In genomic region chr18:79166702-79167101, GRCh38 we compare ENCODE assay signal across 35 cellular contexts.
"Had no signal": no experiment of that assay in that cellular context is flagged by ENCODE, and none has a peak within 500 bp of the region (broad histone marks: within the 10 kb centered on the region; RNA-seq: fewer than 3 reads in every experiment).

No MANE protein-coding gene starts in this region.

- H3K27ac Mint-ChIP-seq: activated B cell treated with CpG ODN at 0.5 μM for 24 hours; activated CD4-positive, alpha-beta memory T cell treated with anti-CD3 and anti-CD28 coated beads for 36 hours; activated CD4-positive, alpha-beta T cell treated with anti-CD3 and anti-CD28 coated beads, Interleukin-2, amount 10 ng/mL, durations not matched to agents 24 days and 14 days; activated CD8-positive, alpha-beta T cell treated with anti-CD3 and anti-CD28 coated beads for 36 hours; activated naive CD4-positive, alpha-beta T cell treated with anti-CD3 and anti-CD28 coated beads, Interleukin-2, amount 10 ng/mL, durations not matched to agents 7 days and 5 days; activated naive CD4-positive, alpha-beta T cell treated with anti-CD3 and anti-CD28 coated beads, Interleukin-2, amount 50 U/mL, for 24 hours; activated naive CD8-positive, alpha-beta T cell; activated naive CD8-positive, alpha-beta T cell treated with anti-CD3 and anti-CD28 coated beads, Interleukin-2, amount 10 ng/mL, durations not matched to agents 7 days and 5 days; activated naive CD8-positive, alpha-beta T cell treated with anti-CD3 and anti-CD28 coated beads, Interleukin-2, amount 50 U/mL, for 24 hours; activated T-cell treated with anti-CD3 and anti-CD28 coated beads, Interleukin-2, amount 50 U/mL, for 72 hours; activated T-helper 1 cell treated with anti-CD3 and anti-CD28 coated beads, Interleukin-12 subunit alpha, Interleukin-12 subunit beta, Interleukin-2, Interleukin-4 antibody, amounts not matched to agents 30 ng/mL and 10 ng/mL and 1 ng/mL, durations not matched to agents 14 hours and 24 hours and 36 hours; activated T-helper 17 cell treated with anti-CD3 and anti-CD28 coated beads, Interleukin-2, amount 50 U/mL, for 72 hours; T-helper 1 cell treated with Interleukin-12 subunit alpha and Interleukin-12 subunit beta and Interleukin-4 antibody, amounts not matched to agents 30 μg/mL and 1 μg/mL, for 36 hours; T-helper 2 cell treated with Interferon-gamma antibody and Interleukin-4, amounts not matched to agents 5 μg/mL and 100 μg/mL, for 36 hours had no signal

- H3K4me1 Mint-ChIP-seq: activated B cell treated with CpG ODN at 0.5 μM for 24 hours; activated CD4-positive, alpha-beta T cell treated with anti-CD3 and anti-CD28 coated beads, Interleukin-2, amount 10 ng/mL, durations not matched to agents 24 days and 14 days; activated naive CD4-positive, alpha-beta T cell treated with anti-CD3 and anti-CD28 coated beads, Interleukin-2, amount 10 ng/mL, durations not matched to agents 7 days and 5 days; activated naive CD8-positive, alpha-beta T cell treated with anti-CD3 and anti-CD28 coated beads, Interleukin-2, amount 10 ng/mL, durations not matched to agents 7 days and 5 days; activated naive CD8-positive, alpha-beta T cell treated with anti-CD3 and anti-CD28 coated beads, Interleukin-2, amount 50 U/mL, for 24 hours; activated T-helper 17 cell treated with anti-CD3 and anti-CD28 coated beads, Interleukin-2, amount 50 U/mL, for 72 hours had no signal

- FAIRE-seq: astrocyte, TTC549 had no signal

- H3K27me3 Mint-ChIP-seq: activated B cell treated with CpG ODN at 0.5 μM for 24 hours; activated CD4-positive, alpha-beta memory T cell treated with anti-CD3 and anti-CD28 coated beads for 36 hours; activated CD4-positive, alpha-beta T cell treated with anti-CD3 and anti-CD28 coated beads, Interleukin-2, amount 10 ng/mL, durations not matched to agents 24 days and 14 days; activated CD8-positive, alpha-beta T cell treated with anti-CD3 and anti-CD28 coated beads for 36 hours; activated naive CD4-positive, alpha-beta T cell treated with anti-CD3 and anti-CD28 coated beads, Interleukin-2, amount 10 ng/mL, durations not matched to agents 7 days and 5 days; activated naive CD4-positive, alpha-beta T cell treated with anti-CD3 and anti-CD28 coated beads, Interleukin-2, amount 50 U/mL, for 24 hours; activated naive CD8-positive, alpha-beta T cell; activated naive CD8-positive, alpha-beta T cell treated with anti-CD3 and anti-CD28 coated beads, Interleukin-2, amount 10 ng/mL, durations not matched to agents 7 days and 5 days; activated naive CD8-positive, alpha-beta T cell treated with anti-CD3 and anti-CD28 coated beads, Interleukin-2, amount 50 U/mL, for 24 hours; activated T-helper 17 cell treated with anti-CD3 and anti-CD28 coated beads, Interleukin-2, amount 50 U/mL, for 72 hours had no signal

- H3K4me3 Mint-ChIP-seq: activated B cell treated with CpG ODN at 0.5 μM for 24 hours; activated CD4-positive, alpha-beta memory T cell treated with anti-CD3 and anti-CD28 coated beads for 36 hours; activated CD4-positive, alpha-beta T cell treated with anti-CD3 and anti-CD28 coated beads, Interleukin-2, amount 10 ng/mL, durations not matched to agents 24 days and 14 days; activated CD8-positive, alpha-beta T cell treated with anti-CD3 and anti-CD28 coated beads for 36 hours; activated naive CD4-positive, alpha-beta T cell treated with anti-CD3 and anti-CD28 coated beads, Interleukin-2, amount 10 ng/mL, durations not matched to agents 7 days and 5 days; activated naive CD4-positive, alpha-beta T cell treated with anti-CD3 and anti-CD28 coated beads, Interleukin-2, amount 50 U/mL, for 24 hours; activated naive CD8-positive, alpha-beta T cell; activated naive CD8-positive, alpha-beta T cell treated with anti-CD3 and anti-CD28 coated beads, Interleukin-2, amount 10 ng/mL, durations not matched to agents 7 days and 5 days; activated naive CD8-positive, alpha-beta T cell treated with anti-CD3 and anti-CD28 coated beads, Interleukin-2, amount 50 U/mL, for 24 hours; activated T-cell treated with anti-CD3 and anti-CD28 coated beads, Interleukin-2, amount 50 U/mL, for 4 hours; activated T-cell treated with anti-CD3 and anti-CD28 coated beads, Interleukin-2, amount 50 U/mL, for 72 hours; activated T-helper 1 cell treated with anti-CD3 and anti-CD28 coated beads, Interleukin-12 subunit alpha, Interleukin-12 subunit beta, Interleukin-2, Interleukin-4 antibody, amounts not matched to agents 30 ng/mL and 10 ng/mL and 1 ng/mL, durations not matched to agents 14 hours and 24 hours and 36 hours; activated T-helper 17 cell treated with anti-CD3 and anti-CD28 coated beads, Interleukin-2, amount 50 U/mL, for 72 hours; T-helper 1 cell treated with Interleukin-12 subunit alpha and Interleukin-12 subunit beta and Interleukin-4 antibody, amounts not matched to agents 30 μg/mL and 1 μg/mL, for 36 hours; T-helper 2 cell treated with Interferon-gamma antibody and Interleukin-4, amounts not matched to agents 5 μg/mL and 100 μg/mL, for 36 hours had no signal

- H3K9me3 Mint-ChIP-seq: activated B cell treated with CpG ODN at 0.5 μM for 24 hours; activated CD4-positive, alpha-beta memory T cell treated with anti-CD3 and anti-CD28 coated beads for 36 hours; activated CD4-positive, alpha-beta T cell treated with anti-CD3 and anti-CD28 coated beads, Interleukin-2, amount 10 ng/mL, durations not matched to agents 24 days and 14 days; activated CD8-positive, alpha-beta T cell treated with anti-CD3 and anti-CD28 coated beads for 36 hours; activated naive CD4-positive, alpha-beta T cell treated with anti-CD3 and anti-CD28 coated beads, Interleukin-2, amount 10 ng/mL, durations not matched to agents 7 days and 5 days; activated naive CD4-positive, alpha-beta T cell treated with anti-CD3 and anti-CD28 coated beads, Interleukin-2, amount 50 U/mL, for 24 hours; activated naive CD8-positive, alpha-beta T cell treated with anti-CD3 and anti-CD28 coated beads, Interleukin-2, amount 10 ng/mL, durations not matched to agents 7 days and 5 days; activated naive CD8-positive, alpha-beta T cell treated with anti-CD3 and anti-CD28 coated beads, Interleukin-2, amount 50 U/mL, for 24 hours; activated T-cell treated with anti-CD3 and anti-CD28 coated beads, Interleukin-2, amount 50 U/mL, for 4 hours; activated T-cell treated with anti-CD3 and anti-CD28 coated beads, Interleukin-2, amount 50 U/mL, for 72 hours; activated T-helper 1 cell treated with anti-CD3 and anti-CD28 coated beads, Interleukin-12 subunit alpha, Interleukin-12 subunit beta, Interleukin-2, Interleukin-4 antibody, amounts not matched to agents 30 ng/mL and 10 ng/mL and 1 ng/mL, durations not matched to agents 14 hours and 24 hours and 36 hours; activated T-helper 17 cell treated with anti-CD3 and anti-CD28 coated beads, Interleukin-2, amount 50 U/mL, for 72 hours; T-helper 1 cell treated with Interleukin-12 subunit alpha and Interleukin-12 subunit beta and Interleukin-4 antibody, amounts not matched to agents 30 μg/mL and 1 μg/mL, for 36 hours; T-helper 2 cell treated with Interferon-gamma antibody and Interleukin-4, amounts not matched to agents 5 μg/mL and 100 μg/mL, for 36 hours had no signal

- ATAC-seq: activated CD8-positive, alpha-beta T cell treated with anti-CD3 and anti-CD28 coated beads for 36 hours; activated naive CD8-positive, alpha-beta T cell treated with anti-CD3 and anti-CD28 coated beads, Interleukin-2, amount 50 U/mL, for 24 hours; activated T-cell treated with anti-CD3 and anti-CD28 coated beads, Interleukin-2, amount 50 U/mL, for 4 hours; activated T-cell treated with anti-CD3 and anti-CD28 coated beads, Interleukin-2, amount 50 U/mL, for 72 hours; activated T-helper 17 cell treated with anti-CD3 and anti-CD28 coated beads, Interleukin-2, amount 50 U/mL, for 72 hours; body of pancreas had no signal

- DNase-seq: activated B cell treated with CpG ODN at 0.5 μM for 24 hours; activated CD4-positive, alpha-beta memory T cell treated with anti-CD3 and anti-CD28 coated beads for 36 hours; activated CD4-positive, alpha-beta T cell treated with anti-CD3 and anti-CD28 coated beads for 4 hours; activated CD4-positive, alpha-beta T cell treated with anti-CD3 and anti-CD28 coated beads, Interleukin-2, amount 10 ng/mL, durations not matched to agents 24 days and 14 days; activated CD4-positive, alpha-beta T cell treated with anti-CD3 and anti-CD28 coated beads, Interleukin-2, amount 50 U/mL, for 1 hour; activated CD4-positive, alpha-beta T cell treated with anti-CD3 and anti-CD28 coated beads, Interleukin-2, amount 50 U/mL, for 4 hours; activated CD4-positive, CD25-positive, alpha-beta regulatory T cell treated with anti-CD3 and anti-CD28 coated beads, Interleukin-2, amount 50 U/mL, for 72 hours; activated CD8-positive, alpha-beta memory T cell treated with anti-CD3 and anti-CD28 coated beads, Interleukin-2, amount 50 U/mL, for 4 hours; activated CD8-positive, alpha-beta T cell treated with anti-CD3 and anti-CD28 coated beads for 36 hours; activated effector memory CD4-positive, alpha-beta T cell treated with anti-CD3 and anti-CD28 coated beads, Interleukin-2, amount 50 U/mL, for 16 hours; activated naive CD4-positive, alpha-beta T cell treated with anti-CD3 and anti-CD28 coated beads, Interleukin-2, amount 10 ng/mL, durations not matched to agents 7 days and 5 days; activated naive CD4-positive, alpha-beta T cell treated with Interleukin-2 at 50 U/mL for 16 hours; activated naive CD8-positive, alpha-beta T cell treated with anti-CD3 and anti-CD28 coated beads, Interleukin-2, amount 10 ng/mL, durations not matched to agents 7 days and 5 days; activated naive CD8-positive, alpha-beta T cell treated with anti-CD3 and anti-CD28 coated beads, Interleukin-2, amount 50 U/mL, for 24 hours; activated T-cell treated with anti-CD3 and anti-CD28 coated beads for 4 hours; activated T-cell treated with anti-CD3 and anti-CD28 coated beads, Interleukin-2, amount 50 U/mL, for 1 hour; activated T-cell treated with anti-CD3 and anti-CD28 coated beads, Interleukin-2, amount 50 U/mL, for 4 hours; activated T-cell treated with anti-CD3 and anti-CD28 coated beads, Interleukin-2, amount 50 U/mL, for 72 hours; amygdala; anterior cingulate cortex; body of pancreas; brain microvascular endothelial cell; central memory CD4-positive, alpha-beta T cell; cerebellar nuclear complex; T-helper 1 cell; T-helper 2 cell; T-helper 9 cell had no signal
